8 cellular contexts compared by ENCODE assay signal in genomic region chr22:42070517-42071422, GRCh38. TPM values are rescaled to one million over a fixed set of nuclear protein-coding genes. Genes with fewer than 3 reads are reported as not detected.
DNase-seq lines count a peak whose midpoint lies in the region; ATAC-seq and TF ChIP-seq lines count a peak whose summit lies in the region.

Gene NAGA, minus strand, starts transcription at chr22:42070812. Its CDS starts 515 bp downstream, at chr22:42070297.

- TF ChIP-seq CTCF in AG09309 (IDR thresholded peaks at IDR 0.05; ENCODE audit: control insufficient read depth, insufficient read depth, low read depth, low read length, missing control alignments) = no peak
- no peak for TF ChIP-seq CTCF in activated B cell treated with CpG ODN at 0.5 μM for 24 hours (IDR thresholded peaks at IDR 0.05)
- TF ChIP-seq CTCF in smooth muscle cell (IDR thresholded peaks at IDR 0.05; ENCODE audit: borderline replicate concordance, insufficient read depth, poor library complexity, severe bottlenecking) = no peak

- intact Hi-C loops in activated B cell treated with CpG ODN at 0.5 μM for 24 hours (cut with micrococcal nuclease) = loop anchor here (1.0 to 5.0 kb wide), 6 partner anchors 9 to 383 kb away; partner anchors contain the start of genes NDUFA6, SMDT1, SNU13 and WBP2NL

- H3K4me1 Mint-ChIP-seq in activated B cell treated with CpG ODN at 0.5 μM for 24 hours = peaks cover 32% of the 10 kb centered on the region

- no peaks in the 10 kb centered on the region for H3F3A ChIP-seq in smooth muscle cell (ENCODE audit: low read depth)

- no peaks in the 10 kb centered on the region for H3K79me2 ChIP-seq in smooth muscle cell (ENCODE audit: low read depth)

- DNase-seq in AG09309 (ENCODE audit: low read depth) (peak; percentile 71), NCI-H345 treated with DMSO at 0.1 percent for 48 hours (lab: John Stamatoyannopoulos, UW; ENCODE audit: unreplicated experiment) (peak; percentile 83), activated B cell treated with CpG ODN at 0.5 μM for 24 hours (peak; percentile 76), caudate nucleus (lab: John Stamatoyannopoulos, UW) (peak; percentile 46 to 97 (median 89)), iPS-NIHi7 (ENCODE audit: extremely low spot score) (peak; percentile 95), smooth muscle cell (lab: John Stamatoyannopoulos, UW; ENCODE audit: unreplicated experiment) (peak; percentile 88)

- peak within 1 kb of the TSS; percentile 89 for H3K4me3 Mint-ChIP-seq in activated B cell treated with CpG ODN at 0.5 μM for 24 hours

- POLR2A ChIA-PET in activated B cell treated with CpG ODN at 0.5 μM for 24 hours (lab: Charles Lee) = interaction anchor here (0.5 to 3.7 kb wide), 13 partner anchors 9 to 689 kb away, joined by 3 to 47 read pairs (median 5); partner anchors contain the start of genes NDUFA6, SMDT1, SREBF2 and TNFRSF13C

- peaks cover 14% of the 10 kb centered on the region for H3K4me1 ChIP-seq in smooth muscle cell (ENCODE audit: low read depth)

- H3K4me3 ChIP-seq in AG09309 (ENCODE audit: control insufficient read depth, low read depth, low read length) = peak within 1 kb of the TSS; percentile 77
- peak within 1 kb of the TSS; percentile 68 for H3K4me3 ChIP-seq in smooth muscle cell

- no peaks in the 10 kb centered on the region for H3K36me3 ChIP-seq in smooth muscle cell (ENCODE audit: low read depth)

- peak within 1 kb of the TSS; percentile 89 for H3K27ac ChIP-seq in caudate nucleus (ENCODE audit: low read depth, low read length)
- peak within 1 kb of the TSS; percentile 88 for H3K27ac ChIP-seq in smooth muscle cell (ENCODE audit: low read depth)

- 3% methylated on average over 53 of the region's 56 CpGs for WGBS in smooth muscle cell (ENCODE audit: low lambda C conversion rate)

- CTCF ChIA-PET in activated B cell treated with CpG ODN at 0.5 μM for 24 hours (lab: Charles Lee) = interaction anchor here (0.7 to 1.7 kb wide), 2 partner anchors 20 to 36 kb away, joined by 3 to 6 read pairs; partner anchors contain the start of gene NDUFA6

- no peaks in the 10 kb centered on the region for H3K9me3 Mint-ChIP-seq in activated B cell treated with CpG ODN at 0.5 μM for 24 hours

- no peaks in the 10 kb centered on the region for H3K27me3 ChIP-seq in smooth muscle cell (ENCODE audit: low read depth)

- peak within 1 kb of the TSS; percentile 66 for H3K9ac ChIP-seq in smooth muscle cell (ENCODE audit: low read depth)

- ATAC-seq in GM19025 (IDR thresholded peaks at IDR 0.05; ENCODE audit: low read depth, unreplicated experiment) = peak; percentile 93
- ATAC-seq in HG03280 (IDR thresholded peaks at IDR 0.05; ENCODE audit: unreplicated experiment) = peak; percentile 91
- ATAC-seq in activated B cell treated with CpG ODN at 0.5 μM for 24 hours (ENCODE audit: low read depth) = peak; percentile 96

- peak within 1 kb of the TSS; percentile 87 for H3K4me2 ChIP-seq in smooth muscle cell

- no peaks in the 10 kb centered on the region for H3K27me3 Mint-ChIP-seq in activated B cell treated with CpG ODN at 0.5 μM for 24 hours

- H3K36me3 Mint-ChIP-seq in activated B cell treated with CpG ODN at 0.5 μM for 24 hours (ENCODE audit: low read depth) = peaks cover 23% of the 10 kb centered on the region

- no peaks in the 10 kb centered on the region for H4K20me1 ChIP-seq in smooth muscle cell (ENCODE audit: low read depth)

- H2AFZ ChIP-seq in smooth muscle cell (ENCODE audit: low read depth) = peak within 1 kb of the TSS; percentile 87

- H3K9me3 ChIP-seq in smooth muscle cell (replicated peaks; ENCODE audit: low read depth) = no peaks in the 10 kb centered on the region

- H3K27ac Mint-ChIP-seq in activated B cell treated with CpG ODN at 0.5 μM for 24 hours = peak within 1 kb of the TSS; percentile 89

RNA-seq across cellular contexts. Expression of gene NAGA, which starts in this region (rescaled TPM):
- 24.3 and 26.8 TPM in 2 replicates for total RNA-seq in activated B cell treated with CpG ODN at 0.5 μM for 24 hours
- total RNA-seq in smooth muscle cell = 33.8 and 35.0 TPM in 2 replicates
- polyA plus RNA-seq in smooth muscle cell = 35.6 and 36.1 TPM in 2 replicates

Comparison
In these comparisons a context has a peak if more than half of its experiments do, and no peak if none do; other contexts are left out.
1. Peak in every context shown above with its lines: DNase-seq, ATAC-seq, H3K4me3 ChIP-seq and H3K27ac ChIP-seq.